Comparison of ENCODE assay signal across 9 cellular contexts in genomic region chr1:155166373-155167165, GRCh38. TPM values are rescaled to one million over a fixed set of nuclear protein-coding genes. Genes with fewer than 3 reads are reported as not detected.
DNase-seq lines count a peak whose midpoint lies in the region; ATAC-seq, FAIRE-seq and TF ChIP-seq lines count a peak whose summit lies in the region.
"Had no signal": no experiment of that assay in that cellular context is flagged by ENCODE, and none has a peak within 500 bp of the region (broad histone marks: within the 10 kb centered on the region; RNA-seq: fewer than 3 reads in every experiment).

No MANE protein-coding gene starts in this region.

- FAIRE-seq in GM12892 (lab: Jason Lieb, UNC): no peak

- H3K4me1 ChIP-seq in gastrocnemius medialis: peaks cover 15% of the 10 kb centered on the region in 2 donors

- H3K36me3 ChIP-seq in WERI-Rb-1: peaks cover 20% of the 10 kb centered on the region
- H3K36me3 ChIP-seq in gastrocnemius medialis: peaks cover 0 to 23% of the 10 kb centered on the region in 2 donors

- H3K9me3 ChIP-seq in WERI-Rb-1 (ENCODE audit: severe bottlenecking) (peaks cover 2% of the 10 kb centered on the region), gastrocnemius medialis (no peaks in the 10 kb centered on the region)

- intact Hi-C loops in gastrocnemius medialis (cut with DNase I; ENCODE audit: low total_unique reads): loop anchor here (1.0 kb wide), 1 partner anchor 75 kb away; no protein-coding TSS in a partner anchor

- TF ChIP-seq CTCF in WERI-Rb-1 (IDR thresholded peaks at IDR 0.05; ENCODE audit: low read depth, low read length) (no peak), gastrocnemius medialis (IDR thresholded peaks at IDR 0.05 in 4 of 5, conservative IDR thresholded peaks at IDR 0.05 in 1 of 5) (no peak)

- in situ Hi-C loops in gastrocnemius medialis (cut with MboI; ENCODE audit: low sequenced_read_pairs in 4 of 4): loop anchor here (5.0 kb wide), 1 partner anchor 74 kb away; no protein-coding TSS in a partner anchor

- TF ChIP-seq POLR2A in gastrocnemius medialis (IDR thresholded peaks at IDR 0.05): no peak
- no peak for TF ChIP-seq POLR2A in GM12892 (IDR thresholded peaks at IDR 0.05; ENCODE audit: low read depth, low read length)

- H3K4me3 ChIP-seq in WERI-Rb-1 (ENCODE audit: low read depth, low read length) (no peak overlapping the region), gastrocnemius medialis (peak overlapping the region in 1 of 4 donors; percentile 31)

- H3K27me3 ChIP-seq in WERI-Rb-1 (ENCODE audit: insufficient read depth, low read depth, severe bottlenecking) (no peaks in the 10 kb centered on the region), gastrocnemius medialis (no peaks in the 10 kb centered on the region)

- peak; percentile 41 to 43 for ATAC-seq in gastrocnemius medialis
- no peak for ATAC-seq in HG03135 (IDR thresholded peaks at IDR 0.05; ENCODE audit: unreplicated experiment)
- ATAC-seq in GM21423 (IDR thresholded peaks at IDR 0.05; ENCODE audit: unreplicated experiment): no peak

- DNase-seq in KG1 (lab: John Stamatoyannopoulos, UW): peak; percentile 54
- peak; percentile 25 for DNase-seq in WERI-Rb-1
- peak in 27 of 51 donors; percentile 12 to 59 (median 42) for DNase-seq in hypothalamus (lab: John Stamatoyannopoulos, UW)
- peak in 1 of 2 donors; percentile 40 for DNase-seq in gastrocnemius medialis
- no peak for DNase-seq in GM12892 (ENCODE audit: insufficient read length)
- DNase-seq in NCI-H187 (lab: John Stamatoyannopoulos, UW): no peak

- no peak overlapping the region for H3K27ac ChIP-seq in WERI-Rb-1
- peak overlapping the region; percentile 53 to 74 (median 70) for H3K27ac ChIP-seq in gastrocnemius medialis

RNA-seq across cellular contexts. Expression of gene KRTCAP2, which starts 6.5 kb away (rescaled TPM):
- 100 to 1,000 TPM in 1 of 4 donors, 10 to 100 TPM in 3; 59.6 to 102 (median 91.6) TPM for total RNA-seq in gastrocnemius medialis
- 92.9 TPM for polyA plus RNA-seq in GM12892 (2012; ENCODE audit: missing spikeins)

RNA-seq across cellular contexts. Expression of gene TRIM46, which starts 7.1 kb away (rescaled TPM):
- total RNA-seq in gastrocnemius medialis: not detected
- polyA plus RNA-seq in GM12892 (2012; ENCODE audit: missing spikeins): 1.1 TPM

RNA-seq across cellular contexts. Expression of gene DPM3, which starts 26.2 kb away (rescaled TPM):
- 10 to 100 TPM in 3 of 4 donors, 1 to 10 TPM in 1; 7.3 to 69.5 (median 57.9) TPM for total RNA-seq in gastrocnemius medialis
- 19.6 TPM for polyA plus RNA-seq in GM12892 (2012; ENCODE audit: missing spikeins)

RNA-seq across cellular contexts. Expression of gene SLC50A1, which starts 30.9 kb away (rescaled TPM):
- 10 to 100 TPM in 1 of 4 donors, 1 to 10 TPM in 3; 3.5 to 11.4 (median 8.2) TPM for total RNA-seq in gastrocnemius medialis
- 44.4 TPM for polyA plus RNA-seq in GM12892 (2012; ENCODE audit: missing spikeins)

RNA-seq across cellular contexts. Expression of gene EFNA1, which starts 38.9 kb away (rescaled TPM):
- total RNA-seq in gastrocnemius medialis: 10 to 100 TPM; 12.6 to 35.1 (median 14.4) TPM
- 0.36 TPM for polyA plus RNA-seq in GM12892 (2012; ENCODE audit: missing spikeins)
- total RNA-seq: activated T-helper 1 cell treated with anti-CD3 and anti-CD28 coated beads, Interleukin-12 subunit alpha, Interleukin-12 subunit beta, Interleukin-2, Interleukin-4 antibody, amounts not matched to agents 30 ng/mL and 10 ng/mL and 1 ng/mL, durations not matched to agents 14 hours and 24 hours and 36 hours had no signal

Comparison
In these comparisons a context has a peak if more than half of its experiments do, and no peak if none do; other contexts are left out.
1. DNase-seq: peak in KG1 (single experiment), WERI-Rb-1 (single experiment) and hypothalamus (27 of 51); none in GM12892 (single experiment) and NCI-H187 (0 of 2).
2. ATAC-seq: peak in gastrocnemius medialis (2 of 2); none in HG03135 (single experiment) and GM21423 (single experiment).